Comparison of ENCODE assay signal across 1 cellular context in genomic region chr1:21668232-21669032, GRCh38.
TF ChIP-seq lines count a peak whose summit lies in the region.

No MANE protein-coding gene starts in this region.

TF ChIP-seq in GM23338, 12 proteins besides CTCF, POLR2A, EP300 and RAD21 (continued from another document):
- TF ChIP-seq ZNF462 (CRISPR knock-in tag; IDR thresholded peaks at IDR 0.05) (no peak), ZNF114 (CRISPR knock-in tag; IDR thresholded peaks at IDR 0.05) (no peak), JUNB (IDR thresholded peaks at IDR 0.05; ENCODE audit: unreplicated experiment) (no peak), EZH2phosphoT487 (IDR thresholded peaks at IDR 0.05; ENCODE audit: unreplicated experiment) (no peak), EZH2 (IDR thresholded peaks at IDR 0.05; ENCODE audit: low read depth, unreplicated experiment) (no peak), ZNF331 (CRISPR knock-in tag; IDR thresholded peaks at IDR 0.05; ENCODE audit: low read depth) (no peak)
- TF ChIP-seq, protein P1, sequence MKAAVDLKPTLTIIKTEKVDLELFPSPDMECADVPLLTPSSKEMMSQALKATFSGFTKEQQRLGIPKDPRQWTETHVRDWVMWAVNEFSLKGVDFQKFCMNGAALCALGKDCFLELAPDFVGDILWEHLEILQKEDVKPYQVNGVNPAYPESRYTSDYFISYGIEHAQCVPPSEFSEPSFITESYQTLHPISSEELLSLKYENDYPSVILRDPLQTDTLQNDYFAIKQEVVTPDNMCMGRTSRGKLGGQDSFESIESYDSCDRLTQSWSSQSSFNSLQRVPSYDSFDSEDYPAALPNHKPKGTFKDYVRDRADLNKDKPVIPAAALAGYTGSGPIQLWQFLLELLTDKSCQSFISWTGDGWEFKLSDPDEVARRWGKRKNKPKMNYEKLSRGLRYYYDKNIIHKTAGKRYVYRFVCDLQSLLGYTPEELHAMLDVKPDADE (IDR thresholded peaks at IDR 0.05) = no peak
TF ChIP-seq in GM23338: peak in this region for 0.
